8 cellular contexts compared by ENCODE assay signal in the genomic region with DNA sequence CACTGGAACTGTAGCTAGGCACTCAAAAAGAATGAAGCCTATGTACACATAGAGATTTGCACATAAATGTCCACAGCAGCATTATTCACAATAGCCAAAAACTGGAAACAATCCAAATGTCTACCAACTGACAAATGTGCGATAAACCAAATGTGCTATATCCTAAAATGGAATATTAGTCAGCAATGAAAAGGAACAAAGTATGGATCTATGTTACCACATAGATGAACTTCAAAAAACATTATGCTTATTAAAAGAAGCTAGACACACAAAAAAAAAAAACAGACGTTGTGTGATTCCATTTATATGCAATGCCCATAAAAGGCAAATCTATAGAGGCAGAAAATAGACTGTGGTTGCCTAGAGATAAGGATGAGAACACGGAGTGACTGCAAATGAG.
"Had no signal": no experiment of that assay in that cellular context is flagged by ENCODE, and none has a peak within 500 bp of the region (broad histone marks: within the 10 kb centered on the region; RNA-seq: fewer than 3 reads in every experiment).

No MANE protein-coding gene starts in this region.

- FAIRE-seq: G401.6, GM12878, GM12891, GM12892, GM18507, GM19239 had no signal

- H3K4me3 ChIP-seq: GM12878 had no signal

- ATAC-seq: GM12878 had no signal

- DNase-seq: GDM1, GF-D8 had no signal
